11 cellular contexts compared by ENCODE assay signal in the genomic region with DNA sequence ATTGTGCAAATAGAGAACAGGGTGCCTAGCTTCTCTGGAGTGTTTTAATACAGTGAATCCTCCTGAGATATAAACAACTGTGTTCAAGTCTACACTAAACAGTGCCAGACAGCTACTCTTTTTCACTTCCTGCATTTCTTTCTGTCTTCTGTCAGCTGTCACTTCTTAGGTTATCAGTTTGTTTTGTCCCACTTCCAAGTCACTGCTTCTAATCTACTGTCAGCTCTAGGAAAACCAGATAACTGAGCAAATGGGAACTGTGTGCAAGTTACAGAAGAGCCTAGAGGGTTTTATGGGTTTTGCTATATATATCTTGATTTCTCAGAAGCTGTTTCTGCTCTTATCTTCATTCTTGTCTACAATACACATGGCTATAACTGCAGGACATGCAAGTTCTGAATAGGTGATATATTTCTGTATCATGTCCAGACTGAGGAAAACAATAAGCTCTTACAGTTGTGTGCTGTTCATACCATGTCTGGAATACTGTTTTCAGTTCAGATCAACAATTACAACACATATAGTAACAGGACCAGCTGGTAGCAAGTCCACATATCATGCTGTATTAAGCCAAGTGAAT. TPM values are rescaled to one million over a fixed set of nuclear protein-coding genes. Genes with fewer than 3 reads are reported as not detected.
A peak's percentile ranks its signal among the peaks of the same experiment; 100 is the strongest.
DNase-seq lines count a peak whose midpoint lies in the region; ATAC-seq, FAIRE-seq and TF ChIP-seq lines count a peak whose summit lies in the region.
"Had no signal": no experiment of that assay in that cellular context is flagged by ENCODE, and none has a peak within 500 bp of the region (broad histone marks: within the 10 kb centered on the region; RNA-seq: fewer than 3 reads in every experiment).

No MANE protein-coding gene starts in this region.

- FAIRE-seq in endothelial cell of umbilical vein (lab: Jason Lieb, UNC) = no peak
- FAIRE-seq: G401.6 had no signal

- H2AFZ ChIP-seq in endothelial cell of umbilical vein (ENCODE audit: low read depth, low read length) = no peak overlapping the region

- H3K79me2 ChIP-seq in endothelial cell of umbilical vein (ENCODE audit: control insufficient read depth, insufficient read depth, low read length) = peaks cover 97% of the 10 kb centered on the region

- H3K9ac ChIP-seq in endothelial cell of umbilical vein (replicated peaks; ENCODE audit: extremely low read depth, insufficient read depth, low read length) = no peak overlapping the region

- no peak for TF ChIP-seq CTCF in endothelial cell of umbilical vein (IDR thresholded peaks at IDR 0.05; ENCODE audit: extremely low read depth in 1 of 2, insufficient read depth in 1 of 2, low read depth in 1 of 2, low read length in 2 of 2)
- TF ChIP-seq CTCF in nephron (IDR thresholded peaks at IDR 0.05; ENCODE audit: unreplicated experiment in 3 of 3) = no peak

- no peaks in the 10 kb centered on the region for H3K27me3 Mint-ChIP-seq in nephron (ENCODE audit: low read depth)

- CTCF ChIA-PET in endothelial cell of umbilical vein (lab: Charles Lee) = interaction anchor here (0.6 to 3.4 kb wide), 7 partner anchors 10 to 434 kb away, joined by 3 to 21 read pairs (median 4); no protein-coding TSS in a partner anchor

- no peaks in the 10 kb centered on the region for H3K9me3 Mint-ChIP-seq in nephron

- no peak overlapping the region for H3K27ac ChIP-seq in endothelial cell of umbilical vein (ENCODE audit: insufficient read depth, low read depth, low read length)

- H3K4me1 Mint-ChIP-seq in nephron = peaks cover 65% of the 10 kb centered on the region

- peaks cover 22% of the 10 kb centered on the region for H3K36me3 Mint-ChIP-seq in nephron (ENCODE audit: low read depth)

- peak overlapping the region; percentile 80 to 88 (median 87) for H3K27ac Mint-ChIP-seq in nephron

- H3K9me1 ChIP-seq in endothelial cell of umbilical vein (replicated peaks; ENCODE audit: control insufficient read depth, extremely low read depth, insufficient read depth, low read length) = no peaks in the 10 kb centered on the region

- no TSS peak for BruUV-seq in endothelial cell of umbilical vein (replicated peaks; lab: Mats Ljungman, UMichigan)

- no peak for ATAC-seq in HG02642 (IDR thresholded peaks at IDR 0.05; ENCODE audit: poor library complexity, unreplicated experiment)

- DNase-seq in EH (ENCODE audit: low read depth) (peak; percentile 40), MV-4-11 (lab: John Stamatoyannopoulos, UW) (peak; percentile 35), endothelial cell of umbilical vein (ENCODE audit: low read depth, low spot score) (peak; percentile 30), HT-29 (ENCODE audit: low spot score) (no peak), A172 (ENCODE audit: low spot score) (no peak), activated gamma-delta T cell (lab: John Stamatoyannopoulos, UW) (no peak)
- DNase-seq: activated CD4-positive, alpha-beta T cell treated with anti-CD3 and anti-CD28 coated beads, Interleukin-2, amount 50 U/mL, for 4 hours; NCI-H1092 treated with DMSO at 0.1 percent for 48 hours had no signal

- TF ChIP-seq POLR2A in endothelial cell of umbilical vein (IDR thresholded peaks at IDR 0.05; ENCODE audit: low read depth, low read length) = no peak

- H3K4me3 Mint-ChIP-seq in nephron = peak overlapping the region; percentile 24 to 43 (median 29)

- peaks cover 35% of the 10 kb centered on the region for H3K4me1 ChIP-seq in endothelial cell of umbilical vein (ENCODE audit: control insufficient read depth, extremely low read depth, insufficient read depth, low read length)

- POLR2A ChIA-PET in endothelial cell of umbilical vein (lab: Charles Lee) = no interaction called here

- peaks cover 0 to 15% of the 10 kb centered on the region in 2 experiments for H3K36me3 ChIP-seq in endothelial cell of umbilical vein (ENCODE audit: control insufficient read depth in 2 of 2, extremely low read depth in 1 of 2, insufficient read depth in 2 of 2, low read length in 2 of 2)

- H3K4me2 ChIP-seq in endothelial cell of umbilical vein (ENCODE audit: insufficient read depth, low read length) = no peak overlapping the region

- intact Hi-C loops in endothelial cell of umbilical vein (cut with micrococcal nuclease) = no loop called here

- H4K20me1 ChIP-seq in endothelial cell of umbilical vein (replicated peaks; ENCODE audit: control insufficient read depth, extremely low read depth, insufficient read depth, low read length) = peaks cover 18% of the 10 kb centered on the region

- no peak overlapping the region for H3K4me3 ChIP-seq in endothelial cell of umbilical vein (replicated peaks in 1 of 3; ENCODE audit: insufficient read depth in 1 of 3, low read depth in 1 of 3, low read length in 3 of 3)

- H3K9me3 ChIP-seq in endothelial cell of umbilical vein (replicated peaks; ENCODE audit: control insufficient read depth, insufficient read depth, low read length) = no peaks in the 10 kb centered on the region

- dilution Hi-C loops in endothelial cell of umbilical vein (cut with MboI; ENCODE audit: extremely low pct_ligation_motif_present, low sequenced_read_pairs) = no loop called here

- H3K27me3 ChIP-seq in endothelial cell of umbilical vein (ENCODE audit: control insufficient read depth in 2 of 2, insufficient read depth in 2 of 2, low read length in 2 of 2) = no peaks in the 10 kb centered on the region

TF ChIP-seq in endothelial cell of umbilical vein, 7 proteins besides CTCF, POLR2A, EP300 and RAD21:
- no peak for TF ChIP-seq POLR2AphosphoS5 (IDR thresholded peaks at IDR 0.05; ENCODE audit: insufficient read depth, low read depth, low read length)

RNA-seq across cellular contexts. Expression of a gene that starts 5.8 kb away (rescaled TPM):
- total RNA-seq in endothelial cell of umbilical vein = 108 and 109 TPM in 2 replicates
- 26.3 and 29.7 TPM in 2 replicates for polyA plus RNA-seq in endothelial cell of umbilical vein
- polyA plus RNA-seq in endothelial cell of umbilical vein (2011; cell fraction: cytosol; rRNA removed) = 35.6 and 36.6 TPM in 2 replicates
- polyA plus RNA-seq in endothelial cell of umbilical vein (2011; cell fraction: nucleus; rRNA removed) = 57.1 and 71.9 TPM in 2 replicates
- 65.7 and 80.5 TPM in 2 replicates for polyA plus RNA-seq in endothelial cell of umbilical vein (2012)
- polyA minus RNA-seq in endothelial cell of umbilical vein = 51.8 and 62.6 TPM in 2 replicates
- 23.5 TPM for polyA minus RNA-seq in endothelial cell of umbilical vein (2011; cell fraction: cytosol; rRNA and poly(A)+ RNA removed)
- 78.0 and 133 TPM in 2 replicates for polyA minus RNA-seq in endothelial cell of umbilical vein (2011; cell fraction: nucleus; rRNA and poly(A)+ RNA removed)
- total RNA-seq in HT-29 (2014; rRNA removed; shearing (Covaris generic)) = 9.5 and 12.3 TPM in 2 replicates
- 10.0 and 13.4 TPM in 2 replicates for total RNA-seq in A172 (2014; rRNA removed; shearing (Covaris generic))

Comparison
In these comparisons a context has a peak if more than half of its experiments do, and no peak if none do; other contexts are left out.
1. DNase-seq: peak in EH (single experiment), MV-4-11 (single experiment) and endothelial cell of umbilical vein (single experiment); none in HT-29 (single experiment), A172 (single experiment) and activated gamma-delta T cell (single experiment).